34 cellular contexts compared by ENCODE assay signal in genomic region chr13:100660761-100661160, GRCh38.
"Had no signal": no experiment of that assay in that cellular context is flagged by ENCODE, and none has a peak within 500 bp of the region (broad histone marks: within the 10 kb centered on the region; RNA-seq: fewer than 3 reads in every experiment).

No MANE protein-coding gene starts in this region.

- H3K4me3 Mint-ChIP-seq: activated B cell treated with CpG ODN at 0.5 μM for 24 hours; activated CD8-positive, alpha-beta T cell treated with anti-CD3 and anti-CD28 coated beads for 36 hours; activated naive CD4-positive, alpha-beta T cell treated with anti-CD3 and anti-CD28 coated beads for 36 hours; activated naive CD4-positive, alpha-beta T cell treated with anti-CD3 and anti-CD28 coated beads, Interleukin-2, amount 50 U/mL, for 24 hours; activated naive CD8-positive, alpha-beta T cell treated with anti-CD3 and anti-CD28 coated beads for 36 hours; activated naive CD8-positive, alpha-beta T cell treated with anti-CD3 and anti-CD28 coated beads, Interleukin-2, amount 50 U/mL, for 24 hours; activated T-cell treated with anti-CD3 and anti-CD28 coated beads, Interleukin-2, amount 50 U/mL, for 4 hours; brain; dendritic cell treated with granulocyte-macrophage colony-stimulating factor and Interleukin-4, amounts not matched to agents 40 ng/mL and 50 ng/mL, for 4 days; effector memory CD8-positive, alpha-beta T cell; T-helper 17 cell; T-helper 2 cell treated with Interferon-gamma antibody and Interleukin-4, amounts not matched to agents 5 μg/mL and 100 μg/mL, for 36 hours had no signal

- H3K27ac Mint-ChIP-seq: activated B cell treated with CpG ODN at 0.5 μM for 24 hours; activated CD8-positive, alpha-beta T cell treated with anti-CD3 and anti-CD28 coated beads for 36 hours; activated naive CD4-positive, alpha-beta T cell treated with anti-CD3 and anti-CD28 coated beads for 36 hours; activated naive CD8-positive, alpha-beta T cell treated with anti-CD3 and anti-CD28 coated beads for 36 hours; activated naive CD8-positive, alpha-beta T cell treated with anti-CD3 and anti-CD28 coated beads, Interleukin-2, amount 50 U/mL, for 24 hours; activated T-helper 2 cell treated with anti-CD3 and anti-CD28 coated beads, Interferon-gamma antibody, Interleukin-2, Interleukin-4, amounts not matched to agents 10 μg/mL and 5 μg/mL and 100 μg/mL, durations not matched to agents 14 hours and 24 hours and 36 hours; brain; dendritic cell treated with granulocyte-macrophage colony-stimulating factor and Interleukin-4, amounts not matched to agents 40 ng/mL and 50 ng/mL, for 4 days; effector memory CD8-positive, alpha-beta T cell; T-helper 17 cell; T-helper 2 cell treated with Interferon-gamma antibody and Interleukin-4, amounts not matched to agents 5 μg/mL and 100 μg/mL, for 36 hours had no signal

- H3K9me3 Mint-ChIP-seq: activated B cell treated with CpG ODN at 0.5 μM for 24 hours; activated CD8-positive, alpha-beta T cell treated with anti-CD3 and anti-CD28 coated beads for 36 hours; activated naive CD4-positive, alpha-beta T cell treated with anti-CD3 and anti-CD28 coated beads for 36 hours; activated naive CD4-positive, alpha-beta T cell treated with anti-CD3 and anti-CD28 coated beads, Interleukin-2, amount 50 U/mL, for 24 hours; activated naive CD8-positive, alpha-beta T cell treated with anti-CD3 and anti-CD28 coated beads for 36 hours; activated naive CD8-positive, alpha-beta T cell treated with anti-CD3 and anti-CD28 coated beads, Interleukin-2, amount 50 U/mL, for 24 hours; activated T-cell treated with anti-CD3 and anti-CD28 coated beads, Interleukin-2, amount 50 U/mL, for 4 hours; activated T-helper 2 cell treated with anti-CD3 and anti-CD28 coated beads, Interferon-gamma antibody, Interleukin-2, Interleukin-4, amounts not matched to agents 10 μg/mL and 5 μg/mL and 100 μg/mL, durations not matched to agents 14 hours and 24 hours and 36 hours; brain; dendritic cell treated with granulocyte-macrophage colony-stimulating factor and Interleukin-4, amounts not matched to agents 40 ng/mL and 50 ng/mL, for 4 days; effector memory CD8-positive, alpha-beta T cell; T-helper 2 cell treated with Interferon-gamma antibody and Interleukin-4, amounts not matched to agents 5 μg/mL and 100 μg/mL, for 36 hours had no signal

- H3K27ac ChIP-seq: adrenal gland, ascending aorta, breast epithelium, cardiac muscle cell, coronary artery, esophagus muscularis mucosa, foreskin keratinocyte, gastrocnemius medialis, WERI-Rb-1 had no signal

- H3K27me3 Mint-ChIP-seq: activated B cell treated with CpG ODN at 0.5 μM for 24 hours; activated CD8-positive, alpha-beta T cell treated with anti-CD3 and anti-CD28 coated beads for 36 hours; activated naive CD4-positive, alpha-beta T cell treated with anti-CD3 and anti-CD28 coated beads, Interleukin-2, amount 50 U/mL, for 24 hours; activated naive CD8-positive, alpha-beta T cell treated with anti-CD3 and anti-CD28 coated beads for 36 hours; activated naive CD8-positive, alpha-beta T cell treated with anti-CD3 and anti-CD28 coated beads, Interleukin-2, amount 50 U/mL, for 24 hours; brain; dendritic cell treated with granulocyte-macrophage colony-stimulating factor and Interleukin-4, amounts not matched to agents 40 ng/mL and 50 ng/mL, for 4 days; effector memory CD8-positive, alpha-beta T cell; T-helper 17 cell had no signal

- DNase-seq: activated B cell treated with CpG ODN at 0.5 μM for 24 hours; activated CD4-positive, alpha-beta T cell treated with anti-CD3 and anti-CD28 coated beads for 48 hours; activated CD4-positive, alpha-beta T cell treated with anti-CD3 and anti-CD28 coated beads, Interleukin-2, amount 50 U/mL, for 1 hour; activated CD4-positive, alpha-beta T cell treated with anti-CD3 and anti-CD28 coated beads, Interleukin-2, amount 50 U/mL, for 48 hours; activated CD8-positive, alpha-beta memory T cell treated with anti-CD3 and anti-CD28 coated beads for 24 hours; activated CD8-positive, alpha-beta T cell treated with anti-CD3 and anti-CD28 coated beads for 36 hours; activated effector memory CD4-positive, alpha-beta T cell treated with anti-CD3 and anti-CD28 coated beads, Interleukin-2, amount 50 U/mL, for 16 hours; activated naive CD4-positive, alpha-beta T cell treated with anti-CD3 and anti-CD28 coated beads for 36 hours; activated naive CD8-positive, alpha-beta T cell treated with anti-CD3 and anti-CD28 coated beads for 36 hours; activated naive CD8-positive, alpha-beta T cell treated with anti-CD3 and anti-CD28 coated beads, Interleukin-2, amount 50 U/mL, for 24 hours; activated T-cell treated with anti-CD3 and anti-CD28 coated beads, Interleukin-2, amount 50 U/mL, for 4 hours; adrenal gland; amygdala; central memory CD4-positive, alpha-beta T cell; cerebellar nuclear complex; effector CD4-positive, alpha-beta T cell; effector memory CD8-positive, alpha-beta T cell; erythroblast; foreskin keratinocyte; gastrocnemius medialis; T-helper 1 cell; T-helper 17 cell; T1000; WERI-Rb-1 had no signal
